Comparison of ENCODE assay signal across 26 cellular contexts in the genomic region with DNA sequence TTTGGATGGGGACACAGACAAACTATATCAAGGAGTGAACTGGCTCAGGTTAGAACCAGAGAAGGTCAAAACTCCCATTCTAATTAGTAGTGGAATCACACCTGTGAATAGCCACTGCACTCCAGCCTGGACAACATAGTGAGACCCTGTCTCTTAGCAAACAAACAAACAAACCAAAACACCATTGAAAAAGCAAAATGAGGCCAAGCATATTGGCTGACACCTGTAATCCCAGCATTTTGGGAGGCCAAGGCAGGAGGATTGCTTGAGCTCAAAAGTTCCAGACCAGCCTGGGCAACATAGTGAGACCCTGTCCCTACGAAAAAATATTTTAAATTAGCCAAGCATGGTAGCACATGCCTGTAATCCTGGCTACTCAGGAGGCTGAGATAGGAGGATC. TPM values are rescaled to one million over a fixed set of nuclear protein-coding genes. Genes with fewer than 3 reads are reported as not detected.
DNase-seq lines count a peak whose midpoint lies in the region; ATAC-seq, FAIRE-seq and TF ChIP-seq lines count a peak whose summit lies in the region.
"Had no signal": no experiment of that assay in that cellular context is flagged by ENCODE, and none has a peak within 500 bp of the region (broad histone marks: within the 10 kb centered on the region; RNA-seq: fewer than 3 reads in every experiment).

No MANE protein-coding gene starts in this region.

- H3K4me1 ChIP-seq in HepG2 (ENCODE audit: insufficient read depth, low read length): no peaks in the 10 kb centered on the region
- H3K4me1 ChIP-seq in right lobe of liver: no peaks in the 10 kb centered on the region
- H3K4me1 ChIP-seq in H1 (replicated peaks in 1 of 4; ENCODE audit: control insufficient read depth in 3 of 4, insufficient read depth in 4 of 4, low read length in 3 of 4): no peaks in the 10 kb centered on the region
- H3K4me1 ChIP-seq in pancreas: no peaks in the 10 kb centered on the region
- H3K4me1 ChIP-seq: BE2C had no signal

- ATAC-seq in HepG2 (no peak), right lobe of liver (no peak), WTC11 (no peak), pancreas (no peak), GM18519 (IDR thresholded peaks at IDR 0.05; ENCODE audit: low FRiP score, unreplicated experiment) (no peak)
- ATAC-seq in activated CD8-positive, alpha-beta memory T cell treated with anti-CD3 and anti-CD28 coated beads, Interleukin-2, amount 10 ng/mL, durations not matched to agents 7 days and 5 days: no peak

- H2AK5ac ChIP-seq in H1 (ENCODE audit: low read depth, low read length): no peak overlapping the region

- H3K27ac ChIP-seq in HepG2 (ENCODE audit: extremely low read length, insufficient read depth, low read length) (no peak overlapping the region), right lobe of liver (no peak overlapping the region), H1 (ENCODE audit: low read depth, low read length) (no peak overlapping the region), pancreas (no peak overlapping the region)
- H3K27ac ChIP-seq: BLaER1 had no signal

- no peak overlapping the region for H3K23ac ChIP-seq in H1 (ENCODE audit: insufficient read length)

- no peak overlapping the region for H3K56ac ChIP-seq in H1 (replicated peaks; ENCODE audit: insufficient read length, low read depth, low read length)

- H2AFZ ChIP-seq in HepG2 (ENCODE audit: low read length) (no peak overlapping the region), H1 (ENCODE audit: low read length) (no peak overlapping the region)

- H3K4me3 Mint-ChIP-seq in WTC11: no peak overlapping the region
- no peak overlapping the region for H3K4me3 Mint-ChIP-seq in activated CD8-positive, alpha-beta memory T cell treated with anti-CD3 and anti-CD28 coated beads, Interleukin-2, amount 10 ng/mL, durations not matched to agents 7 days and 5 days
- H3K4me3 Mint-ChIP-seq: CD4-positive, alpha-beta memory T cell; CD4-positive, CD25-positive, alpha-beta regulatory T cell; CD8-positive, alpha-beta memory T cell had no signal

- H4K20me1 ChIP-seq in HepG2 (ENCODE audit: insufficient read depth, low read length): no peaks in the 10 kb centered on the region
- H4K20me1 ChIP-seq in H1 (replicated peaks in 1 of 2; ENCODE audit: control insufficient read depth in 1 of 2, insufficient read depth in 2 of 2, low read length in 2 of 2): no peaks in the 10 kb centered on the region
- H4K20me1 ChIP-seq: BLaER1 had no signal

- no peak overlapping the region for H2BK20ac ChIP-seq in H1 (ENCODE audit: low read length)

- H3K4me3 ChIP-seq in HepG2 (replicated peaks in 1 of 3; ENCODE audit: insufficient read depth in 1 of 3, low read depth in 2 of 3, low read length in 3 of 3) (no peak overlapping the region), right lobe of liver (no peak overlapping the region), H1 (ENCODE audit: extremely low read depth in 1 of 4, insufficient read depth in 2 of 4, low read depth in 3 of 4, low read length in 4 of 4) (no peak overlapping the region), pancreas (no peak overlapping the region)
- H3K4me3 ChIP-seq: BLaER1 had no signal

- no peak overlapping the region for H2BK5ac ChIP-seq in H1 (ENCODE audit: low read depth, low read length)

- no peak for TF ChIP-seq RAD21 in HepG2 (CRISPR knock-in tag; IDR thresholded peaks at IDR 0.05)
- no peak for TF ChIP-seq RAD21 in H1 (IDR thresholded peaks at IDR 0.05 in 1 of 2, conservative IDR thresholded peaks at IDR 0.05 in 1 of 2; ENCODE audit: low read depth in 2 of 2, low read length in 2 of 2)

- H3K14ac ChIP-seq in H1 (ENCODE audit: insufficient read length): no peak overlapping the region

- H3K27me3 Mint-ChIP-seq in WTC11 (ENCODE audit: low read depth): no peaks in the 10 kb centered on the region
- peaks cover 21% of the 10 kb centered on the region for H3K27me3 Mint-ChIP-seq in activated CD8-positive, alpha-beta memory T cell treated with anti-CD3 and anti-CD28 coated beads, Interleukin-2, amount 10 ng/mL, durations not matched to agents 7 days and 5 days

- no peaks in the 10 kb centered on the region for H3K36me3 ChIP-seq in HepG2 (replicated peaks in 1 of 2; ENCODE audit: control insufficient read depth in 1 of 2, insufficient read depth in 2 of 2, low read length in 2 of 2)
- no peaks in the 10 kb centered on the region for H3K36me3 ChIP-seq in right lobe of liver
- H3K36me3 ChIP-seq in H1 (ENCODE audit: control insufficient read depth in 2 of 4, insufficient read depth in 4 of 4, low read length in 3 of 4): no peaks in the 10 kb centered on the region
- no peaks in the 10 kb centered on the region for H3K36me3 ChIP-seq in pancreas
- H3K36me3 ChIP-seq: BE2C, BLaER1 had no signal

- H4K91ac ChIP-seq in H1 (replicated peaks; ENCODE audit: insufficient read length, low read length): no peak overlapping the region

- H2BK12ac ChIP-seq in H1 (ENCODE audit: low read depth, low read length): no peak overlapping the region

- H3K18ac ChIP-seq in H1 (ENCODE audit: extremely low read depth, low read length): no peak overlapping the region

- no peak for TF ChIP-seq EP300 in HepG2 (IDR thresholded peaks at IDR 0.05; ENCODE audit: low read depth in 2 of 2, low read length in 2 of 2)
- no peak for TF ChIP-seq EP300 in HepG2 (CRISPR knock-in tag; IDR thresholded peaks at IDR 0.05; ENCODE audit: borderline replicate concordance)
- no peak for TF ChIP-seq EP300 in H1 (IDR thresholded peaks at IDR 0.05; ENCODE audit: borderline replicate concordance in 1 of 2, low read depth in 2 of 2, low read length in 2 of 2)

- H3K27me3 ChIP-seq in HepG2 (ENCODE audit: control insufficient read depth in 1 of 2, insufficient read depth in 2 of 2, low read length in 2 of 2) (no peaks in the 10 kb centered on the region), right lobe of liver (no peaks in the 10 kb centered on the region), H1 (replicated peaks in 1 of 4; ENCODE audit: control insufficient read depth in 3 of 4, extremely low read depth in 1 of 4, insufficient read depth in 3 of 4, low read length in 3 of 4) (no peaks in the 10 kb centered on the region), pancreas (peaks cover 0 to 6% (median 0%) of the 10 kb centered on the region in 4 donors)
- H3K27me3 ChIP-seq: BLaER1 had no signal

- H3K9me3 Mint-ChIP-seq in WTC11: peaks cover 8% of the 10 kb centered on the region
- H3K9me3 Mint-ChIP-seq in activated CD8-positive, alpha-beta memory T cell treated with anti-CD3 and anti-CD28 coated beads, Interleukin-2, amount 10 ng/mL, durations not matched to agents 7 days and 5 days (ENCODE audit: low read depth): no peaks in the 10 kb centered on the region
- H3K9me3 Mint-ChIP-seq: CD4-positive, alpha-beta memory T cell; CD8-positive, alpha-beta memory T cell had no signal

- H2BK120ac ChIP-seq in H1 (replicated peaks; ENCODE audit: low read depth, low read length): no peak overlapping the region

- H3K79me2 ChIP-seq in HepG2 (ENCODE audit: insufficient read depth, low read length) (no peaks in the 10 kb centered on the region), H1 (ENCODE audit: control insufficient read depth in 1 of 2, insufficient read depth in 2 of 2, low read length in 2 of 2) (no peaks in the 10 kb centered on the region)

- in situ Hi-C loops in HepG2 (cut with HindIII; ENCODE audit: extremely low pct_ligation_motif_present, low pct_unique_long_range_greater_than_20kb): no loop called here

- H3K9ac ChIP-seq in HepG2 (ENCODE audit: insufficient read depth, low read depth, low read length) (no peak overlapping the region), H1 (replicated peaks in 1 of 4; ENCODE audit: extremely low read depth in 1 of 4, low read depth in 3 of 4, low read length in 3 of 4) (no peak overlapping the region)
- H3K9ac ChIP-seq: BLaER1 had no signal

- no peak overlapping the region for H4K5ac ChIP-seq in H1 (ENCODE audit: insufficient read length, low read depth, low read length)

- H3K23me2 ChIP-seq in H1 (ENCODE audit: low read depth, low read length): no peaks in the 10 kb centered on the region

- BruUV-seq in HepG2 (replicated peaks; lab: Mats Ljungman, UMichigan): no TSS peak

- H3K36me3 Mint-ChIP-seq in WTC11: no peaks in the 10 kb centered on the region
- peaks cover 1% of the 10 kb centered on the region for H3K36me3 Mint-ChIP-seq in activated CD8-positive, alpha-beta memory T cell treated with anti-CD3 and anti-CD28 coated beads, Interleukin-2, amount 10 ng/mL, durations not matched to agents 7 days and 5 days
- H3K36me3 Mint-ChIP-seq: CD4-positive, alpha-beta memory T cell; CD4-positive, CD25-positive, alpha-beta regulatory T cell; CD8-positive, alpha-beta memory T cell had no signal

- no peaks in the 10 kb centered on the region for H3K79me1 ChIP-seq in H1 (ENCODE audit: low read depth, low read length)

- H3K9me3 ChIP-seq in HepG2 (ENCODE audit: low read length): no peaks in the 10 kb centered on the region
- H3K9me3 ChIP-seq in right lobe of liver: no peaks in the 10 kb centered on the region
- H3K9me3 ChIP-seq in H1 (ENCODE audit: insufficient read depth in 2 of 2, low read depth in 1 of 2, low read length in 1 of 2): no peaks in the 10 kb centered on the region
- no peaks in the 10 kb centered on the region for H3K9me3 ChIP-seq in pancreas
- H3K9me3 ChIP-seq: BE2C, BLaER1 had no signal

- DNase-seq in HepG2 (ENCODE audit: low spot score) (no peak), right lobe of liver (no peak), WTC11 (ENCODE audit: low spot score) (no peak), H1 (ENCODE audit: low read depth in 1 of 2, low spot score in 2 of 2) (no peak), pancreas (no peak)
- DNase-seq in activated CD8-positive, alpha-beta memory T cell treated with anti-CD3 and anti-CD28 coated beads, Interleukin-2, amount 10 ng/mL, durations not matched to agents 7 days and 5 days: no peak
- DNase-seq: 8988T; ACHN; BE2C; C1 segment of cervical spinal cord; CD4-positive, alpha-beta memory T cell; CD4-positive, CD25-positive, alpha-beta regulatory T cell; CD8-positive, alpha-beta memory T cell; COR-L47; DMS 273 treated with DMSO at 0.1 percent for 48 hours; DMS153; DMS53; DMS79; DND-41; EL; GDM1 had no signal

- intact Hi-C loops in HepG2 (cut with micrococcal nuclease; ENCODE audit: unreplicated experiment): no loop called here
- intact Hi-C loops in right lobe of liver (cut with DNase I): no loop called here
- intact Hi-C loops in pancreas (cut with DNase I): no loop called here

- no peak for TF ChIP-seq CTCF in HepG2 (CRISPR knock-in tag; IDR thresholded peaks at IDR 0.05)
- TF ChIP-seq CTCF in right lobe of liver (IDR thresholded peaks at IDR 0.05): no peak
- no peak for TF ChIP-seq CTCF in WTC11 (IDR thresholded peaks at IDR 0.05)
- no peak for TF ChIP-seq CTCF in H1 (IDR thresholded peaks at IDR 0.05; ENCODE audit: control extremely low read depth in 1 of 3, insufficient read depth in 1 of 3, low read depth in 1 of 3, low read length in 3 of 3)
- TF ChIP-seq CTCF in pancreas (IDR thresholded peaks at IDR 0.05): no peak

- H3K4me1 Mint-ChIP-seq in WTC11: no peaks in the 10 kb centered on the region
- peaks cover 3% of the 10 kb centered on the region for H3K4me1 Mint-ChIP-seq in activated CD8-positive, alpha-beta memory T cell treated with anti-CD3 and anti-CD28 coated beads, Interleukin-2, amount 10 ng/mL, durations not matched to agents 7 days and 5 days
- H3K4me1 Mint-ChIP-seq: CD4-positive, alpha-beta memory T cell; CD4-positive, CD25-positive, alpha-beta regulatory T cell; CD8-positive, alpha-beta memory T cell had no signal

- FAIRE-seq in HepG2 (lab: Jason Lieb, UNC): no peak
- no peak for FAIRE-seq in H1 (lab: Jason Lieb, UNC)
- FAIRE-seq in pancreas (lab: Jason Lieb, UNC): no peak
- FAIRE-seq: A204.1, GM12891 had no signal

- CTCF ChIA-PET in HepG2 (lab: Yijun Ruan, JAX; ENCODE audit: low intra/inter-chr PET ratio, low total read pairs) (no interaction called here), WTC11 (lab: Charles Lee) (interaction anchor here (1.3 kb wide), 1 partner anchor 15 kb away, joined by 7 read pairs; no protein-coding TSS in a partner anchor), H1 (lab: Charles Lee; ENCODE audit: partially characterized antibody) (interaction anchor here (0.7 to 1.4 kb wide), 4 partner anchors 8 to 15 kb away, joined by 3 to 8 read pairs (median 3); no protein-coding TSS in a partner anchor)
- CTCF ChIA-PET in activated CD8-positive, alpha-beta memory T cell treated with anti-CD3 and anti-CD28 coated beads, Interleukin-2, amount 10 ng/mL, durations not matched to agents 7 days and 5 days (lab: Charles Lee): interaction anchor here (0.6 to 1.8 kb wide), 3 partner anchors 15 to 702 kb away, joined by 3 to 7 read pairs (median 3); no protein-coding TSS in a partner anchor

- 7% methylated on average over 1 of the region's 1 CpG for WGBS in HepG2 (ENCODE audit: low lambda C conversion rate)
- WGBS in right lobe of liver (ENCODE audit: insufficient coverage, low coverage, low lambda C conversion rate, missing lambda C conversion rate): 75% methylated on average over 1 of the region's 1 CpG
- 77% methylated on average over 1 of the region's 1 CpG; no CpG with 5 or more reads in 1 of the 2 experiments for WGBS in H1 (ENCODE audit: extremely low coverage in 1 of 2, insufficient coverage in 1 of 2, insufficient read length in 1 of 2, insufficient replicate concordance in 2 of 2, low coverage in 1 of 2, low lambda C conversion rate in 2 of 2, missing lambda C conversion rate in 1 of 2), 2 experiments
- 71 to 81% methylated on average over 1 of the region's 1 CpG for whole genome bisulfite sequencing in pancreas, 2 donors

- no peak overlapping the region for H4K8ac ChIP-seq in H1 (ENCODE audit: extremely low read depth, insufficient read depth, low read length)

- no peak overlapping the region for H3K4me2 ChIP-seq in HepG2 (ENCODE audit: low read depth, low read length)
- H3K4me2 ChIP-seq in H1 (ENCODE audit: insufficient read depth in 1 of 2, low read depth in 2 of 2, low read length in 2 of 2): no peak overlapping the region

- no peak overlapping the region for H3K4ac ChIP-seq in H1 (replicated peaks; ENCODE audit: insufficient read length, low read depth, low read length)

- POLR2A ChIA-PET in HepG2 (lab: Yijun Ruan, JAX): no interaction called here
- POLR2A ChIA-PET in WTC11 (lab: Charles Lee): no interaction called here
- POLR2A ChIA-PET in H1 (lab: Charles Lee; ENCODE audit: partially characterized antibody): no interaction called here

- TF ChIP-seq POLR2A in HepG2 (IDR thresholded peaks at IDR 0.05; ENCODE audit: insufficient read depth in 1 of 2, low read depth in 2 of 2, low read length in 2 of 2) (no peak), right lobe of liver (IDR thresholded peaks at IDR 0.05) (no peak), H1 (IDR thresholded peaks at IDR 0.05; ENCODE audit: control extremely low read depth in 1 of 2, low read depth in 2 of 2, low read length in 2 of 2) (no peak)

- no peak overlapping the region for H2BK15ac ChIP-seq in H1 (ENCODE audit: low read length)

- H3K27ac Mint-ChIP-seq in WTC11: no peak overlapping the region
- no peak overlapping the region for H3K27ac Mint-ChIP-seq in activated CD8-positive, alpha-beta memory T cell treated with anti-CD3 and anti-CD28 coated beads, Interleukin-2, amount 10 ng/mL, durations not matched to agents 7 days and 5 days
- H3K27ac Mint-ChIP-seq: CD14-positive monocyte; CD4-positive, alpha-beta memory T cell; CD4-positive, CD25-positive, alpha-beta regulatory T cell; CD8-positive, alpha-beta memory T cell had no signal

RNA-seq across cellular contexts. Expression of a gene that starts 39.1 kb away (rescaled TPM):
- total RNA-seq in HepG2 (2016; rRNA removed; fragmentation: Illumina TruSeq; extraction: Trizol) (44.0 and 61.3 TPM in 2 replicates), right lobe of liver (10 to 100 TPM; 30.2 to 45.0 (median 37.0) TPM), WTC11 (2021) (64.7 to 72.4 TPM (median 71.3 TPM) in 3 replicates), pancreas (10 to 100 TPM; 17.5 to 28.5 (median 24.4) TPM)
- 34.9 and 39.6 TPM in 2 replicates for total RNA-seq in HepG2 (2016; cell fraction: cytosol; rRNA removed; fragmentation: Illumina TruSeq; extraction: Trizol; ENCODE audit: low read depth)
- 38.5 and 64.4 TPM in 2 replicates for total RNA-seq in HepG2 (2016; cell fraction: insoluble cytoplasmic fraction; rRNA removed; fragmentation: Illumina TruSeq; extraction: Trizol)
- 63.6 and 68.1 TPM in 2 replicates for total RNA-seq in HepG2 (2016; cell fraction: membrane; rRNA removed; fragmentation: Illumina TruSeq; extraction: Trizol)
- 53.7 and 64.6 TPM in 2 replicates for total RNA-seq in HepG2 (2016; cell fraction: nucleus; rRNA removed; fragmentation: Illumina TruSeq; extraction: Trizol)
- polyA plus RNA-seq in HepG2 (2011; rRNA removed) (80.8 and 84.2 TPM in 2 replicates), H1 (2011; rRNA removed) (62.4 and 76.9 TPM in 2 replicates), pancreas (10 to 100 TPM; 29.1 to 29.5 TPM)
- polyA plus RNA-seq in HepG2 (2011; cell fraction: cytosol; rRNA removed): 69.1 and 91.4 TPM in 2 replicates
- polyA plus RNA-seq in HepG2 (2011; cell fraction: nucleus; rRNA removed): 25.5 and 30.1 TPM in 2 replicates
- polyA plus RNA-seq in HepG2 (2012): 63.7 and 72.4 TPM in 2 replicates
- polyA plus RNA-seq in HepG2 (2016; cell fraction: cytosol; fragmentation: Illumina TruSeq; extraction: Trizol; ENCODE audit: low read depth): 37.1 and 38.0 TPM in 2 replicates
- polyA plus RNA-seq in HepG2 (2016; cell fraction: insoluble cytoplasmic fraction; fragmentation: Illumina TruSeq; extraction: Trizol; ENCODE audit: low read depth): 45.9 TPM in 2 replicates
- 59.7 and 64.1 TPM in 2 replicates for polyA plus RNA-seq in HepG2 (2016; cell fraction: membrane; fragmentation: Illumina TruSeq; extraction: Trizol; ENCODE audit: low read depth)
- polyA plus RNA-seq in HepG2 (2016; cell fraction: nucleus; fragmentation: Illumina TruSeq; extraction: Trizol; ENCODE audit: insufficient read depth, low read depth): 80.9 and 85.2 TPM in 2 replicates
- 58.0 and 61.9 TPM in 2 replicates for polyA minus RNA-seq in HepG2 (2011; rRNA and poly(A)+ RNA removed; ENCODE audit: low replicate concordance)
- polyA minus RNA-seq in HepG2 (2011; cell fraction: cytosol; rRNA and poly(A)+ RNA removed): 29.7 and 34.9 TPM in 2 replicates
- polyA minus RNA-seq in HepG2 (2011; cell fraction: nucleus; rRNA and poly(A)+ RNA removed): 31.5 and 38.0 TPM in 2 replicates
- total RNA-seq in H1 (2021; fragmentation: NEBNext Ultra II Directional; extraction: Animal tissue kit (Norgen Biotek cat#: 25700)): 73.6 and 75.9 TPM in 2 replicates
- polyA plus RNA-seq in H1 (2011; cell fraction: cytosol; rRNA removed): 76.6 TPM
- polyA plus RNA-seq in H1 (2011; cell fraction: nucleus; rRNA removed): 48.7 TPM
- 59.6 to 67.3 TPM (median 63.4 TPM) in 4 replicates for polyA plus RNA-seq in H1 (2012, experiment 1 of 2)
- 108 TPM for polyA plus RNA-seq in H1 (2012, experiment 2 of 2)
- polyA plus RNA-seq in H1 (2013, experiment 1 of 2): 74.9 TPM
- polyA plus RNA-seq in H1 (2013, experiment 2 of 2): 83.2 TPM
- polyA minus RNA-seq in H1 (2011; rRNA and poly(A)+ RNA removed): 53.2 and 60.1 TPM in 2 replicates
- 45.7 TPM for polyA minus RNA-seq in H1 (2011; cell fraction: cytosol; rRNA and poly(A)+ RNA removed)
- 46.2 TPM for polyA minus RNA-seq in H1 (2011; cell fraction: nucleus; rRNA and poly(A)+ RNA removed)
- total RNA-seq in activated CD8-positive, alpha-beta memory T cell treated with anti-CD3 and anti-CD28 coated beads, Interleukin-2, amount 10 ng/mL, durations not matched to agents 7 days and 5 days: 10 to 100 TPM; 52.8 to 60.8 TPM
